Comparison of ENCODE assay signal across 2 cellular contexts in genomic region chr6:26355366-26355765, GRCh38.
TF ChIP-seq lines count a peak whose summit lies in the region.

No MANE protein-coding gene starts in this region.

TF ChIP-seq in GM23338, 12 proteins besides CTCF, POLR2A, EP300 and RAD21:
- TF ChIP-seq, protein P1, sequence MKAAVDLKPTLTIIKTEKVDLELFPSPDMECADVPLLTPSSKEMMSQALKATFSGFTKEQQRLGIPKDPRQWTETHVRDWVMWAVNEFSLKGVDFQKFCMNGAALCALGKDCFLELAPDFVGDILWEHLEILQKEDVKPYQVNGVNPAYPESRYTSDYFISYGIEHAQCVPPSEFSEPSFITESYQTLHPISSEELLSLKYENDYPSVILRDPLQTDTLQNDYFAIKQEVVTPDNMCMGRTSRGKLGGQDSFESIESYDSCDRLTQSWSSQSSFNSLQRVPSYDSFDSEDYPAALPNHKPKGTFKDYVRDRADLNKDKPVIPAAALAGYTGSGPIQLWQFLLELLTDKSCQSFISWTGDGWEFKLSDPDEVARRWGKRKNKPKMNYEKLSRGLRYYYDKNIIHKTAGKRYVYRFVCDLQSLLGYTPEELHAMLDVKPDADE (IDR thresholded peaks at IDR 0.05), result no peak
- TF ChIP-seq REST (IDR thresholded peaks at IDR 0.05; ENCODE audit: unreplicated experiment), result no peak
- TF ChIP-seq POLR2AphosphoS5 (IDR thresholded peaks at IDR 0.05; ENCODE audit: low read depth), result no peak
- TF ChIP-seq STAT1 (IDR thresholded peaks at IDR 0.05; ENCODE audit: unreplicated experiment), result no peak
- TF ChIP-seq ZNF462 (CRISPR knock-in tag; IDR thresholded peaks at IDR 0.05), result no peak
- TF ChIP-seq ZNF114 (CRISPR knock-in tag; IDR thresholded peaks at IDR 0.05), result no peak
- TF ChIP-seq JUNB (IDR thresholded peaks at IDR 0.05; ENCODE audit: unreplicated experiment), result no peak
- TF ChIP-seq EZH2phosphoT487 (IDR thresholded peaks at IDR 0.05; ENCODE audit: unreplicated experiment), result no peak
- no peak for TF ChIP-seq EZH2 (IDR thresholded peaks at IDR 0.05; ENCODE audit: low read depth, unreplicated experiment)
- TF ChIP-seq ZNF331 (CRISPR knock-in tag; IDR thresholded peaks at IDR 0.05; ENCODE audit: low read depth), result no peak
- TF ChIP-seq NANOG (IDR thresholded peaks at IDR 0.05; ENCODE audit: borderline replicate concordance), result no peak
- no peak for TF ChIP-seq CREB1 (CRISPR knock-in tag; IDR thresholded peaks at IDR 0.05; ENCODE audit: low read depth)
TF ChIP-seq in GM23338: peak in this region for 0.

TF ChIP-seq in K562, 482 proteins besides CTCF, POLR2A, EP300 and RAD21:
- TF ChIP-seq ZNF280A (IDR thresholded peaks at IDR 0.05; ENCODE audit: low read depth, partially characterized antibody) (no peak), ZNF764 (CRISPR knock-in tag; IDR thresholded peaks at IDR 0.05; ENCODE audit: low read depth) (no peak), PYGO2 (tag; IDR thresholded peaks at IDR 0.05) (no peak), CSDE1 (IDR thresholded peaks at IDR 0.05) (no peak), HDAC3 (IDR thresholded peaks at IDR 0.05; ENCODE audit: borderline replicate concordance, partially characterized antibody) (no peak), THRAP3 (IDR thresholded peaks at IDR 0.05; ENCODE audit: borderline replicate concordance) (no peak), TRIM24 (IDR thresholded peaks at IDR 0.05) (no peak), POLR2AphosphoS5 (IDR thresholded peaks at IDR 0.05; ENCODE audit: control insufficient read depth, insufficient read depth, low read depth, low read length) (no peak), NR2C1 (IDR thresholded peaks at IDR 0.05) (no peak), NR2C1 (tag; IDR thresholded peaks at IDR 0.05) (no peak), HNRNPL (IDR thresholded peaks at IDR 0.05; ENCODE audit: low read depth, low read length) (no peak), NCOR1 (IDR thresholded peaks at IDR 0.05) (no peak), MYNN (IDR thresholded peaks at IDR 0.05) (no peak), MYNN (CRISPR knock-in tag; IDR thresholded peaks at IDR 0.05) (no peak), ZC3H8 (IDR thresholded peaks at IDR 0.05) (no peak), SAFB (IDR thresholded peaks at IDR 0.05; ENCODE audit: borderline replicate concordance, low read depth, low read length) (no peak)
- TF ChIP-seq, protein P2, sequence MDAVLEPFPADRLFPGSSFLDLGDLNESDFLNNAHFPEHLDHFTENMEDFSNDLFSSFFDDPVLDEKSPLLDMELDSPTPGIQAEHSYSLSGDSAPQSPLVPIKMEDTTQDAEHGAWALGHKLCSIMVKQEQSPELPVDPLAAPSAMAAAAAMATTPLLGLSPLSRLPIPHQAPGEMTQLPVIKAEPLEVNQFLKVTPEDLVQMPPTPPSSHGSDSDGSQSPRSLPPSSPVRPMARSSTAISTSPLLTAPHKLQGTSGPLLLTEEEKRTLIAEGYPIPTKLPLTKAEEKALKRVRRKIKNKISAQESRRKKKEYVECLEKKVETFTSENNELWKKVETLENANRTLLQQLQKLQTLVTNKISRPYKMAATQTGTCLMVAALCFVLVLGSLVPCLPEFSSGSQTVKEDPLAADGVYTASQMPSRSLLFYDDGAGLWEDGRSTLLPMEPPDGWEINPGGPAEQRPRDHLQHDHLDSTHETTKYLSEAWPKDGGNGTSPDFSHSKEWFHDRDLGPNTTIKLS (IDR thresholded peaks at IDR 0.05; ENCODE audit: borderline replicate concordance, low read depth), result no peak
- TF ChIP-seq, protein P3, sequence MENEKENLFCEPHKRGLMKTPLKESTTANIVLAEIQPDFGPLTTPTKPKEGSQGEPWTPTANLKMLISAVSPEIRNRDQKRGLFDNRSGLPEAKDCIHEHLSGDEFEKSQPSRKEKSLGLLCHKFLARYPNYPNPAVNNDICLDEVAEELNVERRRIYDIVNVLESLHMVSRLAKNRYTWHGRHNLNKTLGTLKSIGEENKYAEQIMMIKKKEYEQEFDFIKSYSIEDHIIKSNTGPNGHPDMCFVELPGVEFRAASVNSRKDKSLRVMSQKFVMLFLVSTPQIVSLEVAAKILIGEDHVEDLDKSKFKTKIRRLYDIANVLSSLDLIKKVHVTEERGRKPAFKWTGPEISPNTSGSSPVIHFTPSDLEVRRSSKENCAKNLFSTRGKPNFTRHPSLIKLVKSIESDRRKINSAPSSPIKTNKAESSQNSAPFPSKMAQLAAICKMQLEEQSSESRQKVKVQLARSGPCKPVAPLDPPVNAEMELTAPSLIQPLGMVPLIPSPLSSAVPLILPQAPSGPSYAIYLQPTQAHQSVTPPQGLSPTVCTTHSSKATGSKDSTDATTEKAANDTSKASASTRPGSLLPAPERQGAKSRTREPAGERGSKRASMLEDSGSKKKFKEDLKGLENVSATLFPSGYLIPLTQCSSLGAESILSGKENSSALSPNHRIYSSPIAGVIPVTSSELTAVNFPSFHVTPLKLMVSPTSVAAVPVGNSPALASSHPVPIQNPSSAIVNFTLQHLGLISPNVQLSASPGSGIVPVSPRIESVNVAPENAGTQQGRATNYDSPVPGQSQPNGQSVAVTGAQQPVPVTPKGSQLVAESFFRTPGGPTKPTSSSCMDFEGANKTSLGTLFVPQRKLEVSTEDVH (IDR thresholded peaks at IDR 0.05; ENCODE audit: low read depth, partially characterized antibody), result no peak
- TF ChIP-seq, protein P4, sequence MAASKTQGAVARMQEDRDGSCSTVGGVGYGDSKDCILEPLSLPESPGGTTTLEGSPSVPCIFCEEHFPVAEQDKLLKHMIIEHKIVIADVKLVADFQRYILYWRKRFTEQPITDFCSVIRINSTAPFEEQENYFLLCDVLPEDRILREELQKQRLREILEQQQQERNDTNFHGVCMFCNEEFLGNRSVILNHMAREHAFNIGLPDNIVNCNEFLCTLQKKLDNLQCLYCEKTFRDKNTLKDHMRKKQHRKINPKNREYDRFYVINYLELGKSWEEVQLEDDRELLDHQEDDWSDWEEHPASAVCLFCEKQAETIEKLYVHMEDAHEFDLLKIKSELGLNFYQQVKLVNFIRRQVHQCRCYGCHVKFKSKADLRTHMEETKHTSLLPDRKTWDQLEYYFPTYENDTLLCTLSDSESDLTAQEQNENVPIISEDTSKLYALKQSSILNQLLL (CRISPR knock-in tag; IDR thresholded peaks at IDR 0.05; ENCODE audit: borderline replicate concordance), result no peak
- TF ChIP-seq, protein P5, sequence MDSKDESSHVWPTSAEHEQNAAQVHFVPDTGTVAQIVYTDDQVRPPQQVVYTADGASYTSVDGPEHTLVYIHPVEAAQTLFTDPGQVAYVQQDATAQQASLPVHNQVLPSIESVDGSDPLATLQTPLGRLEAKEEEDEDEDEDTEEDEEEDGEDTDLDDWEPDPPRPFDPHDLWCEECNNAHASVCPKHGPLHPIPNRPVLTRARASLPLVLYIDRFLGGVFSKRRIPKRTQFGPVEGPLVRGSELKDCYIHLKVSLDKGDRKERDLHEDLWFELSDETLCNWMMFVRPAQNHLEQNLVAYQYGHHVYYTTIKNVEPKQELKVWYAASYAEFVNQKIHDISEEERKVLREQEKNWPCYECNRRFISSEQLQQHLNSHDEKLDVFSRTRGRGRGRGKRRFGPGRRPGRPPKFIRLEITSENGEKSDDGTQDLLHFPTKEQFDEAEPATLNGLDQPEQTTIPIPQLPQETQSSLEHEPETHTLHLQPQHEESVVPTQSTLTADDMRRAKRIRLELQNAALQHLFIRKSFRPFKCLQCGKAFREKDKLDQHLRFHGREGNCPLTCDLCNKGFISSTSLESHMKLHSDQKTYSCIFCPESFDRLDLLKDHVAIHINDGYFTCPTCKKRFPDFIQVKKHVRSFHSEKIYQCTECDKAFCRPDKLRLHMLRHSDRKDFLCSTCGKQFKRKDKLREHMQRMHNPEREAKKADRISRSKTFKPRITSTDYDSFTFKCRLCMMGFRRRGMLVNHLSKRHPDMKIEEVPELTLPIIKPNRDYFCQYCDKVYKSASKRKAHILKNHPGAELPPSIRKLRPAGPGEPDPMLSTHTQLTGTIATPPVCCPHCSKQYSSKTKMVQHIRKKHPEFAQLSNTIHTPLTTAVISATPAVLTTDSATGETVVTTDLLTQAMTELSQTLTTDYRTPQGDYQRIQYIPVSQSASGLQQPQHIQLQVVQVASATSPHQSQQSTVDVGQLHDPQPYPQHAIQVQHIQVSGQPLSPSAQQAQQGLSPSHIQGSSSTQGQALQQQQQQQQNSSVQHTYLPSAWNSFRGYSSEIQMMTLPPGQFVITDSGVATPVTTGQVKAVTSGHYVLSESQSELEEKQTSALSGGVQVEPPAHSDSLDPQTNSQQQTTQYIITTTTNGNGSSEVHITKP (IDR thresholded peaks at IDR 0.05; ENCODE audit: partially characterized antibody), result no peak
